ENCODE assay signal across 8 cellular contexts in genomic region chr1:112395261-112395831, GRCh38. TPM values are rescaled to one million over a fixed set of nuclear protein-coding genes. Genes with fewer than 3 reads are reported as not detected.
DNase-seq lines count a peak whose midpoint lies in the region; ATAC-seq and TF ChIP-seq lines count a peak whose summit lies in the region.

No MANE protein-coding gene starts in this region.

- H4K20me1 ChIP-seq in mammary epithelial cell (ENCODE audit: insufficient read depth, low read length) = no peaks in the 10 kb centered on the region

- CTCF ChIA-PET in mammary epithelial cell (lab: Charles Lee; ENCODE audit: low non-redundant PET) = interaction anchor here (0.5 to 0.8 kb wide), 3 partner anchors 119 to 349 kb away, joined by 3 to 4 read pairs (median 3); no protein-coding TSS in a partner anchor

- H3K27ac ChIP-seq in 22Rv1 = peak overlapping the region; percentile 54
- H3K27ac ChIP-seq in mammary epithelial cell (ENCODE audit: insufficient read depth, low read depth, low read length) = peak overlapping the region; percentile 91

- H3K27me3 Mint-ChIP-seq in HFFc6 (ENCODE audit: insufficient read depth) (peaks cover 1% of the 10 kb centered on the region), mesothelial cell of epicardium (ENCODE audit: low read depth) (no peaks in the 10 kb centered on the region)

- intact Hi-C loops in mammary epithelial cell (cut with micrococcal nuclease) = no loop called here

- TF ChIP-seq POLR2A in GM18505 (IDR thresholded peaks at IDR 0.05; ENCODE audit: borderline replicate concordance, extremely low read depth, insufficient read depth, insufficient read length) = no peak

- peaks cover 29% of the 10 kb centered on the region for H3K36me3 Mint-ChIP-seq in HFFc6 (ENCODE audit: low read depth)
- H3K36me3 Mint-ChIP-seq in mesothelial cell of epicardium = no peaks in the 10 kb centered on the region

- H3K4me1 Mint-ChIP-seq in HFFc6 (ENCODE audit: low read depth) (peaks cover 80% of the 10 kb centered on the region), mesothelial cell of epicardium (peaks cover 54% of the 10 kb centered on the region)

- TF ChIP-seq CTCF in 22Rv1 (IDR thresholded peaks at IDR 0.05) = no peak
- no peak for TF ChIP-seq CTCF in HFFc6 (IDR thresholded peaks at IDR 0.05)
- no peak for TF ChIP-seq CTCF in mammary epithelial cell (conservative IDR thresholded peaks at IDR 0.05 in 1 of 2, IDR thresholded peaks at IDR 0.05 in 1 of 2; ENCODE audit: extremely low read depth in 1 of 2, insufficient read depth in 1 of 2, low read depth in 1 of 2, low read length in 2 of 2)
- no peak for TF ChIP-seq CTCF in mesothelial cell of epicardium (IDR thresholded peaks at IDR 0.05; ENCODE audit: unreplicated experiment)

- no peaks in the 10 kb centered on the region for H3K36me3 ChIP-seq in mammary epithelial cell (ENCODE audit: insufficient read depth, low read length)

- H3K4me3 Mint-ChIP-seq in HFFc6 = peak overlapping the region; percentile 97
- peak overlapping the region; percentile 97 for H3K4me3 Mint-ChIP-seq in mesothelial cell of epicardium

- DNase-seq in HFFc6 (no peak), mammary epithelial cell (no peak), mesothelial cell of epicardium (ENCODE audit: low spot score in 2 of 2, unreplicated experiment in 2 of 2) (no peak), SKM-1 treated with dmso at 0.1 percent for 144 hours (lab: John Stamatoyannopoulos, UW; ENCODE audit: unreplicated experiment) (no peak), NCI-H1694 treated with DMSO at 0.1 percent for 48 hours (lab: John Stamatoyannopoulos, UW) (no peak), OCI-M2 (lab: John Stamatoyannopoulos, UW; ENCODE audit: unreplicated experiment) (no peak)

- no peak for ATAC-seq in GM18505 (IDR thresholded peaks at IDR 0.05; ENCODE audit: unreplicated experiment)

- H3K79me2 ChIP-seq in mammary epithelial cell (ENCODE audit: insufficient read depth, low read length) = peaks cover 47% of the 10 kb centered on the region

- H3K9me3 Mint-ChIP-seq in HFFc6 (no peaks in the 10 kb centered on the region), mesothelial cell of epicardium (no peaks in the 10 kb centered on the region)

- in situ Hi-C loops in mammary epithelial cell (cut with MboI; ENCODE audit: low sequenced_read_pairs in 2 of 2) = loop anchor here in 1 of 2 donors (10.0 kb wide), 3 partner anchors 69 to 309 kb away; partner anchors contain the start of genes CAPZA1, RHOC and ST7L

- H3K4me3 ChIP-seq in mammary epithelial cell (replicated peaks in 1 of 3; ENCODE audit: insufficient read depth in 1 of 3, low read depth in 2 of 3, low read length in 3 of 3) = peak overlapping the region; percentile 76 to 87 (median 82)

- dilution Hi-C loops in mammary epithelial cell (cut with HindIII; ENCODE audit: low sequenced_read_pairs) = no loop called here

- H3K27ac Mint-ChIP-seq in HFFc6 (peak overlapping the region; percentile 98), mesothelial cell of epicardium (peak overlapping the region; percentile 99)

- 0% methylated on average over 6 of the region's 6 CpGs for WGBS in mammary epithelial cell (ENCODE audit: low coverage, missing lambda C conversion rate)

- H3K27me3 ChIP-seq in mammary epithelial cell (ENCODE audit: insufficient read depth, low read length) = no peaks in the 10 kb centered on the region

- peak overlapping the region; percentile 99 for H3K4me2 ChIP-seq in mammary epithelial cell (ENCODE audit: insufficient read depth, low read depth, low read length)

- TSS peak; percentile 75 for BruUV-seq in mammary epithelial cell (replicated peaks; lab: Mats Ljungman, UMichigan)

- peak overlapping the region; percentile 92 for H2AFZ ChIP-seq in mammary epithelial cell (ENCODE audit: low read depth, low read length)

- peaks cover 35% of the 10 kb centered on the region for H3K4me1 ChIP-seq in mammary epithelial cell (ENCODE audit: insufficient read depth, low read length)

- H3K9me3 ChIP-seq in mammary epithelial cell (replicated peaks; ENCODE audit: insufficient read depth, low read length) = no peaks in the 10 kb centered on the region

- H3K9ac ChIP-seq in mammary epithelial cell (ENCODE audit: insufficient read depth, low read length) = peak overlapping the region; percentile 78

RNA-seq across cellular contexts. Expression of gene CTTNBP2NL, which starts 0.7 kb away (rescaled TPM):
- 10 to 100 TPM; 71.9 to 80.8 (median 76.5) TPM for total RNA-seq in HFFc6 (2021; fragmentation: NEBNext Ultra II Directional; extraction: Animal tissue kit (Norgen Biotek cat#: 25700))
- total RNA-seq in mammary epithelial cell = 10 to 100 TPM; 19.3 to 45.5 TPM
- 9.0 TPM for polyA plus RNA-seq in mammary epithelial cell
- 10.5 TPM for polyA minus RNA-seq in mammary epithelial cell
- 63.2 to 65.4 TPM (median 64.9 TPM) in 3 replicates for total RNA-seq in mesothelial cell of epicardium
